Comparison of ENCODE assay signal across 31 cellular contexts in genomic region chr15:87269566-87269965, GRCh38.
DNase-seq lines count a peak whose midpoint lies in the region; ATAC-seq and TF ChIP-seq lines count a peak whose summit lies in the region.
"Had no signal": no experiment of that assay in that cellular context is flagged by ENCODE, and none has a peak within 500 bp of the region (broad histone marks: within the 10 kb centered on the region; RNA-seq: fewer than 3 reads in every experiment).

No MANE protein-coding gene starts in this region.

- peaks cover 22% of the 10 kb centered on the region for H3K4me1 Mint-ChIP-seq in MCF 10A (ENCODE audit: insufficient read depth, unreplicated experiment)
- H3K4me1 Mint-ChIP-seq: nephron; stimulated activated naive B cell treated with anti-CD40 and anti-IgM and Interleukin-4, amounts not matched to agents 10 μg/mL and 1 μg/mL and 100 μg/mL, for 72 hours had no signal

- H3K36me3 Mint-ChIP-seq in MCF 10A (ENCODE audit: insufficient read depth, unreplicated experiment): no peaks in the 10 kb centered on the region
- no peaks in the 10 kb centered on the region for H3K36me3 Mint-ChIP-seq in activated naive CD4-positive, alpha-beta T cell treated with anti-CD3 and anti-CD28 coated beads, Interleukin-2, amount 50 U/mL, for 72 hours
- H3K36me3 Mint-ChIP-seq: activated naive CD8-positive, alpha-beta T cell; stimulated activated naive B cell treated with anti-CD40 and anti-IgM and Interleukin-4, amounts not matched to agents 10 μg/mL and 1 μg/mL and 100 μg/mL, for 72 hours; type B pancreatic cell had no signal

- no peak for TF ChIP-seq CTCF in MCF 10A (IDR thresholded peaks at IDR 0.05; ENCODE audit: unreplicated experiment)
- TF ChIP-seq CTCF in breast epithelium (IDR thresholded peaks at IDR 0.05): no peak
- no peak for TF ChIP-seq CTCF in astrocyte of the spinal cord (IDR thresholded peaks at IDR 0.05; ENCODE audit: low read depth, low read length)

- no peak overlapping the region for H3K4me3 Mint-ChIP-seq in MCF 10A (ENCODE audit: unreplicated experiment)
- H3K4me3 Mint-ChIP-seq: activated naive CD8-positive, alpha-beta T cell; nephron; stimulated activated naive B cell treated with anti-CD40 and anti-IgM and Interleukin-4, amounts not matched to agents 10 μg/mL and 1 μg/mL and 100 μg/mL, for 72 hours; type B pancreatic cell had no signal

- no peaks in the 10 kb centered on the region for H3K9me3 ChIP-seq in breast epithelium

- no peaks in the 10 kb centered on the region for H3K4me1 ChIP-seq in breast epithelium

- no peak for ATAC-seq in activated naive CD4-positive, alpha-beta T cell treated with anti-CD3 and anti-CD28 coated beads, Interleukin-2, amount 50 U/mL, for 72 hours
- ATAC-seq: mucosa of descending colon; Panc1; stimulated activated naive B cell treated with anti-CD40 and anti-IgM and Interleukin-4, amounts not matched to agents 10 μg/mL and 1 μg/mL and 100 μg/mL, for 72 hours had no signal

- H3K9me3 Mint-ChIP-seq in MCF 10A (ENCODE audit: unreplicated experiment): peaks cover 7% of the 10 kb centered on the region
- H3K9me3 Mint-ChIP-seq in activated naive CD4-positive, alpha-beta T cell treated with anti-CD3 and anti-CD28 coated beads, Interleukin-2, amount 50 U/mL, for 72 hours: peaks cover 0 to 4% of the 10 kb centered on the region in 2 donors
- H3K9me3 Mint-ChIP-seq: type B pancreatic cell had no signal

- no TSS peak for BruUV-seq in MCF 10A (replicated peaks; lab: Mats Ljungman, UMichigan)

- no peaks in the 10 kb centered on the region for H3K36me3 ChIP-seq in breast epithelium
- H3K36me3 ChIP-seq: WERI-Rb-1 had no signal

- H3K27ac Mint-ChIP-seq in MCF 10A (ENCODE audit: low read depth, unreplicated experiment): peak overlapping the region; percentile 40
- H3K27ac Mint-ChIP-seq in activated naive CD4-positive, alpha-beta T cell treated with anti-CD3 and anti-CD28 coated beads, Interleukin-2, amount 50 U/mL, for 72 hours: no peak overlapping the region
- H3K27ac Mint-ChIP-seq: activated naive CD8-positive, alpha-beta T cell; nephron; stimulated activated naive B cell treated with anti-CD40 and anti-IgM and Interleukin-4, amounts not matched to agents 10 μg/mL and 1 μg/mL and 100 μg/mL, for 72 hours; type B pancreatic cell had no signal

- CTCF ChIA-PET in MCF 10A (lab: Yijun Ruan, JAX): no interaction called here

- DNase-seq in MCF 10A (ENCODE audit: unreplicated experiment) (no peak), breast epithelium (ENCODE audit: low spot score in 2 of 2) (no peak), astrocyte of the spinal cord (ENCODE audit: low read depth, low spot score) (peak; percentile 9), kidney glomerular epithelial cell (lab: John Stamatoyannopoulos, UW) (peak; percentile 58), HuH-7.5 (ENCODE audit: low spot score) (no peak), mucosa of gallbladder (ENCODE audit: low spot score) (no peak), globus pallidus (ENCODE audit: low spot score) (no peak)
- no peak for DNase-seq in activated naive CD4-positive, alpha-beta T cell treated with anti-CD3 and anti-CD28 coated beads, Interleukin-2, amount 50 U/mL, for 72 hours (ENCODE audit: low spot score in 2 of 2)
- DNase-seq: activated CD4-positive, alpha-beta T cell treated with anti-CD3 and anti-CD28 coated beads for 48 hours; DMS79 treated with DMSO at 0.1 percent for 48 hours; effector memory CD4-positive, alpha-beta T cell; erythroblast; islet precursor cell; mucosa of descending colon; NCI-H1417 treated with DMSO at 0.1 percent for 48 hours; NCI-H2081; NCI-H345; NCI-H748 treated with DMSO at 0.1 percent for 48 hours; retina; stimulated activated naive B cell treated with anti-CD40 and anti-IgM and Interleukin-4, amounts not matched to agents 10 μg/mL and 1 μg/mL and 100 μg/mL, for 72 hours; substantia nigra; T1000; WERI-Rb-1 had no signal

- POLR2A ChIA-PET in MCF 10A (lab: Yijun Ruan, JAX): no interaction called here

- no peak overlapping the region for H3K27ac ChIP-seq in breast epithelium
- H3K27ac ChIP-seq: 22Rv1, coronary artery, KMS-11, skin epidermis, WERI-Rb-1 had no signal

- H3K27me3 ChIP-seq in breast epithelium: no peaks in the 10 kb centered on the region

- intact Hi-C loops in MCF 10A (cut with micrococcal nuclease) (loop anchor here (5.0 to 10.0 kb wide), 4 partner anchors 62 to 235 kb away; no protein-coding TSS in a partner anchor), breast epithelium (cut with DNase I; ENCODE audit: low total_unique reads) (no loop called here)

- in situ Hi-C loops in astrocyte of the spinal cord (cut with HindIII; ENCODE audit: low sequenced_read_pairs): no loop called here

- no peaks in the 10 kb centered on the region for H3K27me3 Mint-ChIP-seq in MCF 10A (ENCODE audit: insufficient read depth, unreplicated experiment)
- H3K27me3 Mint-ChIP-seq: stimulated activated naive B cell treated with anti-CD40 and anti-IgM and Interleukin-4, amounts not matched to agents 10 μg/mL and 1 μg/mL and 100 μg/mL, for 72 hours had no signal

- H3K4me3 ChIP-seq in breast epithelium (no peak overlapping the region), astrocyte of the spinal cord (ENCODE audit: low read depth, low read length) (no peak overlapping the region)
- H3K4me3 ChIP-seq: coronary artery, mucosa of descending colon, skin epidermis had no signal

- TF ChIP-seq POLR2A in breast epithelium (IDR thresholded peaks at IDR 0.05): no peak

Comparison
In these comparisons a context has a peak if more than half of its experiments do, and no peak if none do; other contexts are left out.
1. DNase-seq: peak in astrocyte of the spinal cord (single experiment) and kidney glomerular epithelial cell (single experiment); none in MCF 10A (single experiment), breast epithelium (0 of 2), HuH-7.5 (single experiment), mucosa of gallbladder (single experiment), globus pallidus (single experiment) and activated naive CD4-positive, alpha-beta T cell treated with anti-CD3 and anti-CD28 coated beads, Interleukin-2, amount 50 U/mL, for 72 hours (0 of 2).